In the genomic region with DNA sequence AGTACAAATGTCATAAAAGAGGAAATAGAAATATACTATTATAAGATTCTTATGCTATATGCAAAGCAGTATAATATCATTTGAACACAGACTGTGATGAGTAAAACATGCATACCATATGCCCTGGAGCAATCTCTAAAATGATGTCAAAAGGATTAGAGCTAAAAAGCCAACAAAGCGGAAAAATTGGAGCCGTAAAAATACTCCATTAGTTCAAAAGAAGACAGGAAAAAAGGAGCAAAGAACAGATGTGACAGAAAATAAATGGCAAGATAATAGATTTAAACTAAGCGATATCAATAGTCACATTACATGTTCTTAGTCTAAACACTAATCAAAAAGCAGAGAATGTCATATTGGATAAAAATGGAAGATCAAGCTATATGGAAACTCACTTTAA, we compare ENCODE assay signal across 1 cellular context.
TF ChIP-seq lines count a peak whose summit lies in the region.

No MANE protein-coding gene starts in this region.

TF ChIP-seq in neural cell, 6 proteins besides CTCF, POLR2A, EP300 and RAD21:
- TF ChIP-seq, protein P1, sequence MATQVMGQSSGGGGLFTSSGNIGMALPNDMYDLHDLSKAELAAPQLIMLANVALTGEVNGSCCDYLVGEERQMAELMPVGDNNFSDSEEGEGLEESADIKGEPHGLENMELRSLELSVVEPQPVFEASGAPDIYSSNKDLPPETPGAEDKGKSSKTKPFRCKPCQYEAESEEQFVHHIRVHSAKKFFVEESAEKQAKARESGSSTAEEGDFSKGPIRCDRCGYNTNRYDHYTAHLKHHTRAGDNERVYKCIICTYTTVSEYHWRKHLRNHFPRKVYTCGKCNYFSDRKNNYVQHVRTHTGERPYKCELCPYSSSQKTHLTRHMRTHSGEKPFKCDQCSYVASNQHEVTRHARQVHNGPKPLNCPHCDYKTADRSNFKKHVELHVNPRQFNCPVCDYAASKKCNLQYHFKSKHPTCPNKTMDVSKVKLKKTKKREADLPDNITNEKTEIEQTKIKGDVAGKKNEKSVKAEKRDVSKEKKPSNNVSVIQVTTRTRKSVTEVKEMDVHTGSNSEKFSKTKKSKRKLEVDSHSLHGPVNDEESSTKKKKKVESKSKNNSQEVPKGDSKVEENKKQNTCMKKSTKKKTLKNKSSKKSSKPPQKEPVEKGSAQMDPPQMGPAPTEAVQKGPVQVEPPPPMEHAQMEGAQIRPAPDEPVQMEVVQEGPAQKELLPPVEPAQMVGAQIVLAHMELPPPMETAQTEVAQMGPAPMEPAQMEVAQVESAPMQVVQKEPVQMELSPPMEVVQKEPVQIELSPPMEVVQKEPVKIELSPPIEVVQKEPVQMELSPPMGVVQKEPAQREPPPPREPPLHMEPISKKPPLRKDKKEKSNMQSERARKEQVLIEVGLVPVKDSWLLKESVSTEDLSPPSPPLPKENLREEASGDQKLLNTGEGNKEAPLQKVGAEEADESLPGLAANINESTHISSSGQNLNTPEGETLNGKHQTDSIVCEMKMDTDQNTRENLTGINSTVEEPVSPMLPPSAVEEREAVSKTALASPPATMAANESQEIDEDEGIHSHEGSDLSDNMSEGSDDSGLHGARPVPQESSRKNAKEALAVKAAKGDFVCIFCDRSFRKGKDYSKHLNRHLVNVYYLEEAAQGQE (IDR thresholded peaks at IDR 0.05; ENCODE audit: borderline replicate concordance): no peak
- peak; percentile 63 for TF ChIP-seq POLR2AphosphoS5 (IDR thresholded peaks at IDR 0.05)
TF ChIP-seq in neural cell: peak in this region for 1.
